In genomic region chr1:5423109-5423508, GRCh38 we compare ENCODE assay signal across 9 cellular contexts.
DNase-seq lines count a peak whose midpoint lies in the region; ATAC-seq and TF ChIP-seq lines count a peak whose summit lies in the region.
"Had no signal": no experiment of that assay in that cellular context is flagged by ENCODE, and none has a peak within 500 bp of the region (broad histone marks: within the 10 kb centered on the region; RNA-seq: fewer than 3 reads in every experiment).

No MANE protein-coding gene starts in this region.

- H3K36me3 Mint-ChIP-seq in nephron progenitor cell (ENCODE audit: low read depth) = no peaks in the 10 kb centered on the region

- H3K4me1 Mint-ChIP-seq in nephron progenitor cell = peaks cover 33% of the 10 kb centered on the region

- peaks cover 38% of the 10 kb centered on the region for H3K27me3 Mint-ChIP-seq in nephron progenitor cell (ENCODE audit: low read depth, poor library complexity)

- H3K9me3 Mint-ChIP-seq in nephron progenitor cell = no peaks in the 10 kb centered on the region

- no peak overlapping the region for H3K4me3 Mint-ChIP-seq in nephron progenitor cell
- H3K4me3 Mint-ChIP-seq: HFFc6 had no signal

- peak overlapping the region; percentile 75 for H3K27ac Mint-ChIP-seq in nephron progenitor cell
- H3K27ac Mint-ChIP-seq: HFFc6 had no signal

- DNase-seq in DMS153 (lab: John Stamatoyannopoulos, UW) (peak; percentile 93), NCI-H774 (lab: John Stamatoyannopoulos, UW) (peak; percentile 52), nephron progenitor cell (no peak), cerebellum (ENCODE audit: low spot score) (no peak), OCI-M2 (lab: John Stamatoyannopoulos, UW; ENCODE audit: unreplicated experiment) (no peak)
- peak; percentile 36 for DNase-seq in activated T-cell treated with anti-CD3 and anti-CD28 coated beads, Interleukin-2, amount 50 U/mL, for 1 hour
- DNase-seq: HFFc6 had no signal

- no peak for TF ChIP-seq CTCF in nephron progenitor cell (IDR thresholded peaks at IDR 0.05)

- ATAC-seq in HG02938 (IDR thresholded peaks at IDR 0.05; ENCODE audit: unreplicated experiment) (no peak), GM21390 (IDR thresholded peaks at IDR 0.05; ENCODE audit: unreplicated experiment) (no peak)

Comparison
In these comparisons a context has a peak if more than half of its experiments do, and no peak if none do; other contexts are left out.
1. DNase-seq: peak in DMS153 (single experiment), NCI-H774 (single experiment) and activated T-cell treated with anti-CD3 and anti-CD28 coated beads, Interleukin-2, amount 50 U/mL, for 1 hour (single experiment); none in nephron progenitor cell (single experiment), cerebellum (single experiment) and OCI-M2 (single experiment).